ENCODE assay signal across 8 cellular contexts in the genomic region with DNA sequence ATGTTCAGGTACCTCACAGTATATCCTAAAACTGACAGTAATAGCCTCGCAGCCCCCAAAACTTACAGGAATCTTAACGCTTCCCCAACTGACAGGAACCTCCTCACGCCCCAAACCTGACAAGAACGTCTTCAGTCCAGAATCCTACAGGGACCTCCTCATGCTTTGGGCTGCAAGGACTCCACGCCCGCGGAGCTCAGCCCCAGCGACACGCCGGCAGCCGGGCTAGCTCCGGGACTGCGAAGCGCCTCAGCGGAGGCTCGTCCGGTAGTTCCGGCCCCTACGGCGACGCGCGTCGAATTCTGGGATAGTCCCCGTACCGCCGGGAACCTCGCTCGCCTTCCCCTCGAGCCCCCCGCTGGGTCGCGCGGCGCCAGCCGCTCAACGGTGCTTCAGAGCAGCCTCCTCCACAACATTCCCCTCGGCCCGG. TPM values are rescaled to one million over a fixed set of nuclear protein-coding genes. Genes with fewer than 3 reads are reported as not detected.
DNase-seq lines count a peak whose midpoint lies in the region; ATAC-seq and TF ChIP-seq lines count a peak whose summit lies in the region.

No MANE protein-coding gene starts in this region.

- no peak for TF ChIP-seq CTCF in HFFc6 (IDR thresholded peaks at IDR 0.05)
- TF ChIP-seq CTCF in heart left ventricle (IDR thresholded peaks at IDR 0.05) = no peak
- no peak for TF ChIP-seq CTCF in progenitor cell of endocrine pancreas (IDR thresholded peaks at IDR 0.05; ENCODE audit: unreplicated experiment)

- DNase-seq in NCI-H82 (lab: John Stamatoyannopoulos, UW) (peak; percentile 64), NCI-H82 treated with DMSO at 0.1 percent for 48 hours (lab: John Stamatoyannopoulos, UW; ENCODE audit: unreplicated experiment) (no peak), HFFc6 (no peak), NCI-H69 (lab: John Stamatoyannopoulos, UW) (peak; percentile 77), heart left ventricle (peak; percentile 23 to 74 (median 52)), progenitor cell of endocrine pancreas (ENCODE audit: low spot score, unreplicated experiment) (peak; percentile 21), DMS153 treated with DMSO at 0.1 percent for 48 hours (lab: John Stamatoyannopoulos, UW; ENCODE audit: unreplicated experiment) (no peak)
- peak; percentile 34 for DNase-seq in activated naive CD4-positive, alpha-beta T cell treated with anti-CD3 and anti-CD28 coated beads, Interleukin-2, amount 50 U/mL, for 16 hours

- H3K36me3 Mint-ChIP-seq in HFFc6 (ENCODE audit: low read depth) = no peaks in the 10 kb centered on the region
- H3K36me3 Mint-ChIP-seq in progenitor cell of endocrine pancreas (ENCODE audit: insufficient read depth) = no peaks in the 10 kb centered on the region

- peak overlapping the region; percentile 48 to 98 (median 79) for H3K4me3 ChIP-seq in heart left ventricle

- peak overlapping the region; percentile 88 to 99 (median 96) for H3K27ac ChIP-seq in heart left ventricle

- no peaks in the 10 kb centered on the region for H3K9me3 ChIP-seq in heart left ventricle

- H3K27ac Mint-ChIP-seq in HFFc6 (peak overlapping the region; percentile 99), progenitor cell of endocrine pancreas (peak overlapping the region; percentile 99)

- TF ChIP-seq POLR2A in heart left ventricle (IDR thresholded peaks at IDR 0.05) = no peak

- intact Hi-C loops in heart left ventricle (cut with DNase I) = loop anchor here in 6 of 10 donors (2.0 to 10.0 kb wide), 7 partner anchors 139 to 1121 kb away; partner anchors contain the start of genes FAM120C (in 4 of the 6), HUWE1 (in 2 of the 6), APEX2 (in 1 of the 6) and MAGED2 (in 1 of the 6)

- peak overlapping the region; percentile 99 for H3K4me3 Mint-ChIP-seq in HFFc6
- peak overlapping the region; percentile 92 for H3K4me3 Mint-ChIP-seq in progenitor cell of endocrine pancreas (ENCODE audit: low read depth)

- H3K27me3 Mint-ChIP-seq in HFFc6 (ENCODE audit: insufficient read depth) (no peaks in the 10 kb centered on the region; the same call in 1 of the 2 replicates), progenitor cell of endocrine pancreas (no peaks in the 10 kb centered on the region)

- H3K4me1 Mint-ChIP-seq in HFFc6 (ENCODE audit: low read depth) = peaks cover 16% of the 10 kb centered on the region
- peaks cover 9% of the 10 kb centered on the region for H3K4me1 Mint-ChIP-seq in progenitor cell of endocrine pancreas (ENCODE audit: low read depth)

- H3K4me1 ChIP-seq in heart left ventricle = peaks cover 0 to 6% (median 0%) of the 10 kb centered on the region in 12 donors

- H3K36me3 ChIP-seq in heart left ventricle = peaks cover 0 to 33% (median 19%) of the 10 kb centered on the region in 9 donors

- H3K9me3 Mint-ChIP-seq in HFFc6 (no peaks in the 10 kb centered on the region), progenitor cell of endocrine pancreas (ENCODE audit: low read depth) (peaks cover 18% of the 10 kb centered on the region)

- peak; percentile 45 to 70 (median 54) for ATAC-seq in heart left ventricle

- H3K27me3 ChIP-seq in heart left ventricle = no peaks in the 10 kb centered on the region

- WGBS in heart left ventricle, 4 donors = 0 to 43% (median 18%) methylated on average over 22 to 39 of the region's 39 CpGs

RNA-seq across cellular contexts. Expression of gene PHF8, which starts 0.6 kb away (rescaled TPM):
- total RNA-seq in HFFc6 (2021; fragmentation: NEBNext Ultra II Directional; extraction: Animal tissue kit (Norgen Biotek cat#: 25700)) = 10 to 100 TPM; 12.1 to 15.2 (median 14.2) TPM
- total RNA-seq in heart left ventricle (10 to 100 TPM in 4 of 9 donors, 1 to 10 TPM in 5; 8.4 to 13.6 (median 9.7) TPM), progenitor cell of endocrine pancreas (43.5 and 47.8 TPM in 2 replicates)
- polyA plus RNA-seq in heart left ventricle = 1 to 10 TPM; 6.6 to 7.8 TPM

Comparison
In these comparisons a context has a peak if more than half of its experiments do, and no peak if none do; other contexts are left out.
1. DNase-seq: peak in NCI-H82 (single experiment), NCI-H69 (single experiment), activated naive CD4-positive, alpha-beta T cell treated with anti-CD3 and anti-CD28 coated beads, Interleukin-2, amount 50 U/mL, for 16 hours (single experiment), heart left ventricle (5 of 5) and progenitor cell of endocrine pancreas (single experiment); none in NCI-H82 treated with DMSO at 0.1 percent for 48 hours (single experiment), HFFc6 (single experiment) and DMS153 treated with DMSO at 0.1 percent for 48 hours (single experiment).